In genomic region chr11:12794556-12795230, GRCh38 we compare ENCODE assay signal across 19 cellular contexts.
DNase-seq lines count a peak whose midpoint lies in the region; TF ChIP-seq lines count a peak whose summit lies in the region.
"Had no signal": no experiment of that assay in that cellular context is flagged by ENCODE, and none has a peak within 500 bp of the region (broad histone marks: within the 10 kb centered on the region; RNA-seq: fewer than 3 reads in every experiment).

No MANE protein-coding gene starts in this region.

- TF ChIP-seq CTCF in chondrocyte (IDR thresholded peaks at IDR 0.05) = no peak
- TF ChIP-seq CTCF in osteocyte (IDR thresholded peaks at IDR 0.05) = no peak
- no peak for TF ChIP-seq CTCF in OCI-LY7 (conservative IDR thresholded peaks at IDR 0.05; ENCODE audit: low read length)

- no peaks in the 10 kb centered on the region for H3K79me2 ChIP-seq in OCI-LY7 (ENCODE audit: insufficient read depth, low read depth, low read length)

- no peaks in the 10 kb centered on the region for H3K9me2 ChIP-seq in OCI-LY7 (ENCODE audit: insufficient read depth, low read length)

- CTCF ChIA-PET in OCI-LY7 (lab: Charles Lee; ENCODE audit: unreplicated experiment) = no interaction called here

- H3K9me3 ChIP-seq in OCI-LY7 (ENCODE audit: low read length) = no peaks in the 10 kb centered on the region

- H3K4me1 ChIP-seq in OCI-LY7 (ENCODE audit: insufficient read depth, low read length, poor library complexity, severe bottlenecking) = no peaks in the 10 kb centered on the region

- intact Hi-C loops in OCI-LY7 (cut with micrococcal nuclease; ENCODE audit: unreplicated experiment) = no loop called here

- no peak overlapping the region for H3K4me3 ChIP-seq in OCI-LY7 (ENCODE audit: low read depth, low read length, poor library complexity, severe bottlenecking)
- H3K4me3 ChIP-seq: PC-9 had no signal

- H3K27ac ChIP-seq in OCI-LY7 (ENCODE audit: low read depth, low read length, poor library complexity, severe bottlenecking) = no peak overlapping the region
- H3K27ac ChIP-seq: 22Rv1, PC-9 had no signal

- H3K4me3 Mint-ChIP-seq in chondrocyte (ENCODE audit: unreplicated experiment) (no peak overlapping the region), osteocyte (ENCODE audit: unreplicated experiment) (no peak overlapping the region)
- H3K4me3 Mint-ChIP-seq: CD4-positive, alpha-beta memory T cell had no signal

- H3K27me3 Mint-ChIP-seq in chondrocyte (ENCODE audit: low read depth) (no peaks in the 10 kb centered on the region), osteocyte (ENCODE audit: unreplicated experiment) (no peaks in the 10 kb centered on the region)

- no peaks in the 10 kb centered on the region for H4K20me1 ChIP-seq in OCI-LY7 (ENCODE audit: insufficient read depth, low read length)

- POLR2A ChIA-PET in OCI-LY7 (lab: Charles Lee) = no interaction called here

- no peak overlapping the region for H2AFZ ChIP-seq in OCI-LY7 (ENCODE audit: low read length)
- H2AFZ ChIP-seq: PC-9 had no signal

- no peaks in the 10 kb centered on the region for H3K36me3 ChIP-seq in OCI-LY7 (ENCODE audit: insufficient read depth, low read length)

- DNase-seq in DMS 273 (lab: John Stamatoyannopoulos, UW; ENCODE audit: unreplicated experiment) = peak; percentile 28
- DNase-seq in DMS 273 treated with DMSO at 0.1 percent for 48 hours (lab: John Stamatoyannopoulos, UW) = no peak
- no peak for DNase-seq in chondrocyte (ENCODE audit: low spot score)
- no peak for DNase-seq in osteocyte (ENCODE audit: extremely low spot score, unreplicated experiment)
- DNase-seq in smooth muscle cell of the brain vasculature (ENCODE audit: low read depth, low spot score) = peak; percentile 26
- DNase-seq in OCI-LY7 (ENCODE audit: low spot score) = no peak
- no peak for DNase-seq in pons (ENCODE audit: low spot score)
- DNase-seq in AG08396 (ENCODE audit: low spot score) = no peak
- DNase-seq: CD4-positive, alpha-beta memory T cell; DMS79 treated with DMSO at 0.1 percent for 48 hours; HCEC 1CT; KG1; NCI-H1417 treated with DMSO at 0.1 percent for 48 hours; NCI-H1930; NCI-H2171; NCI-H446; NCI-H774; PC-9 had no signal

- BruUV-seq in OCI-LY7 (replicated peaks; lab: Mats Ljungman, UMichigan) = no TSS peak

- H3K4me2 ChIP-seq in OCI-LY7 (ENCODE audit: low read length) = no peak overlapping the region
- H3K4me2 ChIP-seq: PC-9 had no signal

- H3K9me3 Mint-ChIP-seq in chondrocyte (ENCODE audit: low read depth) (no peaks in the 10 kb centered on the region), osteocyte (ENCODE audit: unreplicated experiment) (no peaks in the 10 kb centered on the region)

- H3K4me1 Mint-ChIP-seq in chondrocyte (ENCODE audit: low read depth) (peaks cover 76% of the 10 kb centered on the region), osteocyte (ENCODE audit: unreplicated experiment) (peaks cover 69% of the 10 kb centered on the region)
- H3K4me1 Mint-ChIP-seq: CD4-positive, alpha-beta memory T cell had no signal

- H3K27ac Mint-ChIP-seq in chondrocyte (ENCODE audit: unreplicated experiment) (peak overlapping the region; percentile 68), osteocyte (ENCODE audit: unreplicated experiment) (peak overlapping the region; percentile 12)
- H3K27ac Mint-ChIP-seq: CD4-positive, alpha-beta memory T cell had no signal

- peaks cover 5% of the 10 kb centered on the region for H3K36me3 Mint-ChIP-seq in chondrocyte (ENCODE audit: low read depth)
- H3K36me3 Mint-ChIP-seq in osteocyte (ENCODE audit: unreplicated experiment) = peaks cover 7% of the 10 kb centered on the region
- H3K36me3 Mint-ChIP-seq: CD4-positive, alpha-beta memory T cell had no signal

Comparison
In these comparisons a context has a peak if more than half of its experiments do, and no peak if none do; other contexts are left out.
1. DNase-seq: peak in DMS 273 (single experiment) and smooth muscle cell of the brain vasculature (single experiment); none in DMS 273 treated with DMSO at 0.1 percent for 48 hours (single experiment), chondrocyte (single experiment), osteocyte (single experiment), OCI-LY7 (single experiment), pons (single experiment) and AG08396 (single experiment).